1 cellular context compared by ENCODE assay signal in genomic region chr12:93743229-93743998, GRCh38.
TF ChIP-seq lines count a peak whose summit lies in the region.

No MANE protein-coding gene starts in this region.

TF ChIP-seq in K562, 482 proteins besides CTCF, POLR2A, EP300 and RAD21 (continued from another document):
- peak; percentile 19; the same call in 1 of the 2 replicates for TF ChIP-seq ZBTB12 (CRISPR knock-in tag; IDR thresholded peaks at IDR 0.05)
- 0 out of 2 replicates have a peak, but pooled peaks have one; percentile 36 for TF ChIP-seq ZNF134 (CRISPR knock-in tag; conservative IDR thresholded peaks at IDR 0.05)
- TF ChIP-seq SMARCE1 (IDR thresholded peaks at IDR 0.05) = peak; percentile 12; the same call in 1 of the 2 replicates
- no peak for TF ChIP-seq PRDM10 (IDR thresholded peaks at IDR 0.05; ENCODE audit: partially characterized antibody)
- TF ChIP-seq NBN (IDR thresholded peaks at IDR 0.05; ENCODE audit: low read depth) = peak; percentile 41; the same call in 1 of the 2 replicates
- 0 out of 4 replicates have a peak, but pooled peaks of 1 of the 2 experiments have one; percentile 10 for TF ChIP-seq HDAC1 (IDR thresholded peaks at IDR 0.05)
- TF ChIP-seq FOSL1 (tag; conservative IDR thresholded peaks at IDR 0.05) = peak; percentile 27; the same call in 1 of the 2 replicates
- no peak for TF ChIP-seq MBD1 (CRISPR knock-in tag; IDR thresholded peaks at IDR 0.05)
- TF ChIP-seq ZSCAN29 (IDR thresholded peaks at IDR 0.05) = no peak
- peak; percentile 61 for TF ChIP-seq CEBPB (tag; IDR thresholded peaks at IDR 0.05)
- TF ChIP-seq STAT5A (IDR thresholded peaks at IDR 0.05; ENCODE audit: borderline replicate concordance, low read length) = no peak
- no peak for TF ChIP-seq XRCC4 (IDR thresholded peaks at IDR 0.05; ENCODE audit: extremely low read depth, insufficient read depth, insufficient read length)
- peak; percentile 58; the same call in 1 of the 2 replicates for TF ChIP-seq HMBOX1 (IDR thresholded peaks at IDR 0.05)
- peak; percentile 41; the same call in 1 of the 2 replicates for TF ChIP-seq ZNF583 (CRISPR knock-in tag; IDR thresholded peaks at IDR 0.05)
- TF ChIP-seq ZFPM2 (CRISPR knock-in tag; IDR thresholded peaks at IDR 0.05) = no peak
- no peak for TF ChIP-seq CEBPG (CRISPR knock-in tag; IDR thresholded peaks at IDR 0.05)
- TF ChIP-seq CEBPG (tag; conservative IDR thresholded peaks at IDR 0.05 in 1 of 2, IDR thresholded peaks at IDR 0.05 in 1 of 2) = peak; percentile 48 to 61; a peak in 3 of 4 replicates
- TF ChIP-seq MIER1 (IDR thresholded peaks at IDR 0.05; ENCODE audit: low read depth) = no peak
- TF ChIP-seq CXXC5 (CRISPR knock-in tag; IDR thresholded peaks at IDR 0.05) = peak; percentile 27; the same call in 1 of the 2 replicates
- 0 out of 6 replicates have a peak, but pooled peaks of 1 of the 3 experiments have one; percentile 2 for TF ChIP-seq ZBTB11 (CRISPR knock-in tag; IDR thresholded peaks at IDR 0.05)
